21 cellular contexts compared by ENCODE assay signal in the genomic region with DNA sequence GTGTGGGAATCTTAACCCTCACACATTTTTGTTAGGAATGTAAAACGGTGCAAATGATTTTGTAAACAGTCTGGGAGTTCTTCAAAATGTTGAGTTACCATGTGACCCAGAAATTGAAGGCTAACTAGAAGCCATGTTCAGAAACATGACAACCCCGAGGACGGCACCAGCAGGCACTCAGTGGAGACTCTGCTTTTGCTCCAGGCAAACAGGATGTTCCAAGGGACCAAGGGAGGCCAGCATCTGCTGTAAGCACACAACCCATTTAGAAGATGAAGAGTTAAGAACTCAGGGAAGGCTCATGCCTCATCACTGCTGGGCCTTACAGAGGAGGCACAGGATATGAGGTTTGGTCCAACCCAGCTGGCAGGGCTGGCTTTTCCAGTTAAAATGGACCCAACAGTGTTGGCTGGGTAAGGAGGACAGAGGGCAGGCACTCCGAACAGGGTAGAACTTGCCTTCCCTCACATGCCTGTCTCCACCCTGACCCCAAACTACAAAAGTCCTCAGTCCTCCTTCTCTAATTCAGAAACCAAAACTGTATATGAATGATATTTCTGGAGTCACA. TPM values are rescaled to one million over a fixed set of nuclear protein-coding genes. Genes with fewer than 3 reads are reported as not detected.
DNase-seq lines count a peak whose midpoint lies in the region; ATAC-seq, FAIRE-seq and TF ChIP-seq lines count a peak whose summit lies in the region.
"Had no signal": no experiment of that assay in that cellular context is flagged by ENCODE, and none has a peak within 500 bp of the region (broad histone marks: within the 10 kb centered on the region; RNA-seq: fewer than 3 reads in every experiment).

No MANE protein-coding gene starts in this region.

- H3K79me1 ChIP-seq in H1 (ENCODE audit: low read depth, low read length): peaks cover 5% of the 10 kb centered on the region; the same call in 1 of the 2 replicates

- no peaks in the 10 kb centered on the region for H3K27me3 ChIP-seq in H1 (replicated peaks in 1 of 4; ENCODE audit: control insufficient read depth in 3 of 4, extremely low read depth in 1 of 4, insufficient read depth in 3 of 4, low read length in 3 of 4)

- peaks cover 2 to 5% of the 10 kb centered on the region in 2 experiments for H4K20me1 ChIP-seq in H1 (replicated peaks in 1 of 2; ENCODE audit: control insufficient read depth in 1 of 2, insufficient read depth in 2 of 2, low read length in 2 of 2)

- no peak overlapping the region for H3K4ac ChIP-seq in H1 (replicated peaks; ENCODE audit: insufficient read length, low read depth, low read length)

- peaks cover 3% of the 10 kb centered on the region in 2 experiments; a peak in 2 of 4 replicates for H3K9me3 ChIP-seq in H1 (ENCODE audit: insufficient read depth in 2 of 2, low read depth in 1 of 2, low read length in 1 of 2)

- H3K9me3 Mint-ChIP-seq in stimulated activated naive B cell treated with anti-CD40 and anti-IgM and Interleukin-4, amounts not matched to agents 10 μg/mL and 1 μg/mL and 100 μg/mL, for 72 hours: peaks cover 4 to 7% of the 10 kb centered on the region in 2 donors
- H3K9me3 Mint-ChIP-seq: HFFc6 had no signal

- no peak overlapping the region for H3K18ac ChIP-seq in H1 (ENCODE audit: extremely low read depth, low read length)

- H3K4me3 Mint-ChIP-seq in stimulated activated naive B cell treated with anti-CD40 and anti-IgM and Interleukin-4, amounts not matched to agents 10 μg/mL and 1 μg/mL and 100 μg/mL, for 72 hours: no peak overlapping the region
- H3K4me3 Mint-ChIP-seq: CD8-positive, alpha-beta T cell; HFFc6 had no signal

- no peak overlapping the region for H2BK12ac ChIP-seq in H1 (ENCODE audit: low read depth, low read length)

- H3K36me3 ChIP-seq in H1 (ENCODE audit: control insufficient read depth in 2 of 4, insufficient read depth in 4 of 4, low read length in 3 of 4): no peaks in the 10 kb centered on the region

- no peaks in the 10 kb centered on the region; a peak in 1 of 4 replicates for H3K79me2 ChIP-seq in H1 (ENCODE audit: control insufficient read depth in 1 of 2, insufficient read depth in 2 of 2, low read length in 2 of 2)

- POLR2A ChIA-PET in H1 (lab: Charles Lee; ENCODE audit: partially characterized antibody): no interaction called here

- H3K9ac ChIP-seq in H1 (replicated peaks in 1 of 4; ENCODE audit: extremely low read depth in 1 of 4, low read depth in 3 of 4, low read length in 3 of 4): no peak overlapping the region

- 89% methylated on average over 4 of the region's 4 CpGs; no CpG with 5 or more reads in 1 of the 2 experiments for WGBS in H1 (ENCODE audit: extremely low coverage in 1 of 2, insufficient coverage in 1 of 2, insufficient read length in 1 of 2, insufficient replicate concordance in 2 of 2, low coverage in 1 of 2, low lambda C conversion rate in 2 of 2, missing lambda C conversion rate in 1 of 2), 2 experiments

- H3K23me2 ChIP-seq in H1 (ENCODE audit: low read depth, low read length): no peaks in the 10 kb centered on the region

- peak overlapping the region; percentile 14 for H3K14ac ChIP-seq in H1 (ENCODE audit: insufficient read length)

- peaks cover 1 to 6% (median 4%) of the 10 kb centered on the region in 4 experiments; a peak in 6 of 7 replicates for H3K4me1 ChIP-seq in H1 (replicated peaks in 1 of 4; ENCODE audit: control insufficient read depth in 3 of 4, insufficient read depth in 4 of 4, low read length in 3 of 4)

- peak overlapping the region; percentile 3 for H3K23ac ChIP-seq in H1 (ENCODE audit: insufficient read length)

- peaks cover 19 to 32% of the 10 kb centered on the region in 2 donors for H3K27me3 Mint-ChIP-seq in stimulated activated naive B cell treated with anti-CD40 and anti-IgM and Interleukin-4, amounts not matched to agents 10 μg/mL and 1 μg/mL and 100 μg/mL, for 72 hours

- H3K4me2 ChIP-seq in H1 (ENCODE audit: insufficient read depth in 1 of 2, low read depth in 2 of 2, low read length in 2 of 2): no peak overlapping the region

- no peak overlapping the region for H2BK5ac ChIP-seq in H1 (ENCODE audit: low read depth, low read length)

- no peak overlapping the region for H3K4me3 ChIP-seq in H1 (ENCODE audit: extremely low read depth in 1 of 4, insufficient read depth in 2 of 4, low read depth in 3 of 4, low read length in 4 of 4)

- H2BK20ac ChIP-seq in H1 (ENCODE audit: low read length): no peak overlapping the region

- DNase-seq in GM03348 (ENCODE audit: low spot score): peak; percentile 1
- DNase-seq in H1 (ENCODE audit: low read depth in 1 of 2, low spot score in 2 of 2): no peak
- peak; percentile 54 for DNase-seq in islet precursor cell
- DNase-seq in ureter (ENCODE audit: low spot score): peak; percentile 79
- DNase-seq in stimulated activated naive B cell treated with anti-CD40 and anti-IgM and Interleukin-4, amounts not matched to agents 10 μg/mL and 1 μg/mL and 100 μg/mL, for 72 hours: no peak
- DNase-seq in mucosa of gallbladder (ENCODE audit: low spot score): no peak
- DNase-seq: AML-193; C1 segment of cervical spinal cord; CD8-positive, alpha-beta T cell; H7; HFFc6; Kasumi-1; NCI-H1694 treated with DMSO at 0.1 percent for 48 hours; NCI-H2081 treated with DMSO at 0.1 percent for 48 hours; NCI-H2171 treated with DMSO at 0.1 percent for 48 hours; NCI-H446; NCI-H526; OCI-M1 had no signal

- no peak overlapping the region for H3K27ac Mint-ChIP-seq in stimulated activated naive B cell treated with anti-CD40 and anti-IgM and Interleukin-4, amounts not matched to agents 10 μg/mL and 1 μg/mL and 100 μg/mL, for 72 hours
- H3K27ac Mint-ChIP-seq: CD8-positive, alpha-beta T cell; HFFc6 had no signal

- H3K36me3 Mint-ChIP-seq in stimulated activated naive B cell treated with anti-CD40 and anti-IgM and Interleukin-4, amounts not matched to agents 10 μg/mL and 1 μg/mL and 100 μg/mL, for 72 hours: no peaks in the 10 kb centered on the region
- H3K36me3 Mint-ChIP-seq: CD8-positive, alpha-beta T cell had no signal

- no peak overlapping the region for H2AFZ ChIP-seq in H1 (ENCODE audit: low read length)

- no peak overlapping the region for H4K91ac ChIP-seq in H1 (replicated peaks; ENCODE audit: insufficient read length, low read length)

- no peak overlapping the region; the same call in 1 of the 2 replicates for H4K8ac ChIP-seq in H1 (ENCODE audit: extremely low read depth, insufficient read depth, low read length)

- peak; percentile 24 for FAIRE-seq in H1 (lab: Jason Lieb, UNC)
- FAIRE-seq: G401.6 had no signal

- no peak overlapping the region for H4K5ac ChIP-seq in H1 (ENCODE audit: insufficient read length, low read depth, low read length)

- no peak overlapping the region for H3K56ac ChIP-seq in H1 (replicated peaks; ENCODE audit: insufficient read length, low read depth, low read length)

- no peak overlapping the region for H2BK120ac ChIP-seq in H1 (replicated peaks; ENCODE audit: low read depth, low read length)

- ATAC-seq in stimulated activated naive B cell treated with anti-CD40 and anti-IgM and Interleukin-4, amounts not matched to agents 10 μg/mL and 1 μg/mL and 100 μg/mL, for 72 hours (replicated peaks): no peak
- ATAC-seq in GM18520 (IDR thresholded peaks at IDR 0.05; ENCODE audit: unreplicated experiment): no peak
- ATAC-seq: CD8-positive, alpha-beta T cell; Right ventricle myocardium inferior had no signal

- H2AK5ac ChIP-seq in H1 (ENCODE audit: low read depth, low read length): 0 out of 2 replicates have a peak overlapping the region, but pooled peaks have one; percentile 15

- no peak for TF ChIP-seq EP300 in H1 (IDR thresholded peaks at IDR 0.05; ENCODE audit: borderline replicate concordance in 1 of 2, low read depth in 2 of 2, low read length in 2 of 2)

- no peak for TF ChIP-seq CTCF in H1 (IDR thresholded peaks at IDR 0.05; ENCODE audit: control extremely low read depth in 1 of 3, insufficient read depth in 1 of 3, low read depth in 1 of 3, low read length in 3 of 3)

- CTCF ChIA-PET in H1 (lab: Charles Lee; ENCODE audit: partially characterized antibody): interaction anchor here (1.6 to 2.5 kb wide), 3 partner anchors 23 to 65 kb away, joined by 3 to 14 read pairs (median 4); no protein-coding TSS in a partner anchor

- H3K4me1 Mint-ChIP-seq in stimulated activated naive B cell treated with anti-CD40 and anti-IgM and Interleukin-4, amounts not matched to agents 10 μg/mL and 1 μg/mL and 100 μg/mL, for 72 hours: no peaks in the 10 kb centered on the region

- TF ChIP-seq POLR2A in H1 (IDR thresholded peaks at IDR 0.05; ENCODE audit: control extremely low read depth in 1 of 2, low read depth in 2 of 2, low read length in 2 of 2): no peak

- no peak overlapping the region for H2BK15ac ChIP-seq in H1 (ENCODE audit: low read length)

- no peak overlapping the region for H3K27ac ChIP-seq in H1 (ENCODE audit: low read depth, low read length)

- TF ChIP-seq RAD21 in H1 (IDR thresholded peaks at IDR 0.05 in 1 of 2, conservative IDR thresholded peaks at IDR 0.05 in 1 of 2; ENCODE audit: low read depth in 2 of 2, low read length in 2 of 2): no peak

TF ChIP-seq in H1, 55 proteins besides CTCF, POLR2A, EP300 and RAD21:
- TF ChIP-seq KDM1A (IDR thresholded peaks at IDR 0.05; ENCODE audit: borderline replicate concordance, low read length) (no peak), SAP30 (IDR thresholded peaks at IDR 0.05; ENCODE audit: insufficient read depth, insufficient replicate concordance, low read length) (no peak), SUZ12 (IDR thresholded peaks at IDR 0.05; ENCODE audit: low read length) (no peak), CHD2 (IDR thresholded peaks at IDR 0.05; ENCODE audit: low read length) (no peak), BACH1 (IDR thresholded peaks at IDR 0.05; ENCODE audit: low read length) (no peak)

RNA-seq across cellular contexts. Expression of gene PARD6G, which starts 23.6 kb away (rescaled TPM):
- total RNA-seq in H1 (2021; fragmentation: NEBNext Ultra II Directional; extraction: Animal tissue kit (Norgen Biotek cat#: 25700)): 17.9 and 18.8 TPM in 2 replicates
- polyA plus RNA-seq in H1 (2011; rRNA removed): 11.3 and 12.0 TPM in 2 replicates
- 10.3 TPM for polyA plus RNA-seq in H1 (2011; cell fraction: cytosol; rRNA removed)
- 12.3 TPM for polyA plus RNA-seq in H1 (2011; cell fraction: nucleus; rRNA removed)
- polyA plus RNA-seq in H1 (2012, experiment 1 of 2): 10.3 to 14.1 TPM (median 12.3 TPM) in 4 replicates
- polyA plus RNA-seq in H1 (2012, experiment 2 of 2): 15.3 TPM
- 9.8 TPM for polyA plus RNA-seq in H1 (2013, experiment 1 of 2)
- polyA plus RNA-seq in H1 (2013, experiment 2 of 2): 8.7 TPM
- polyA minus RNA-seq in H1 (2011; rRNA and poly(A)+ RNA removed): 7.8 and 9.6 TPM in 2 replicates
- polyA minus RNA-seq in H1 (2011; cell fraction: cytosol; rRNA and poly(A)+ RNA removed): 10.9 TPM
- 11.1 TPM for polyA minus RNA-seq in H1 (2011; cell fraction: nucleus; rRNA and poly(A)+ RNA removed)
- 26.4 TPM for total RNA-seq in ureter
- total RNA-seq in mucosa of gallbladder: 4.1 TPM

Comparison
In these comparisons a context has a peak if more than half of its experiments do, and no peak if none do; other contexts are left out.
1. DNase-seq: peak in GM03348 (single experiment), islet precursor cell (single experiment) and ureter (single experiment); none in H1 (0 of 2), stimulated activated naive B cell treated with anti-CD40 and anti-IgM and Interleukin-4, amounts not matched to agents 10 μg/mL and 1 μg/mL and 100 μg/mL, for 72 hours (single experiment) and mucosa of gallbladder (single experiment).